Comparison of ENCODE assay signal across 24 cellular contexts in genomic region chr11:71190551-71190950, GRCh38.
"Had no signal": no experiment of that assay in that cellular context is flagged by ENCODE, and none has a peak within 500 bp of the region (broad histone marks: within the 10 kb centered on the region; RNA-seq: fewer than 3 reads in every experiment).

No MANE protein-coding gene starts in this region.

- DNase-seq: cortex of kidney; effector memory CD8-positive, alpha-beta T cell; erythroblast; esophagus squamous epithelium; heart left ventricle; mesenchymal stem cell; mucosa of descending colon; naive B cell; nephron progenitor cell; nucleus accumbens; retina; stimulated activated CD4-positive, alpha-beta T cell treated with anti-CD3 and anti-CD28 coated beads, Interleukin-4, amount 100 ng/mL, for 4 hours; stimulated activated naive CD8-positive, alpha-beta T cell treated with anti-CD3 and anti-CD28 coated beads, Interleukin-15, Interleukin-2, amounts not matched to agents 100 U/mL and 50 U/mL, for 24 hours; substantia nigra; testis had no signal

- H3K27ac ChIP-seq: esophagus squamous epithelium, heart left ventricle, hepatocyte, ovary, right lobe of liver, testis, tibial artery had no signal

- H3K36me3 Mint-ChIP-seq: mesothelial cell of epicardium; naive B cell; stimulated activated memory B cell treated with anti-CD40 and anti-IgM and Interleukin-4, amounts not matched to agents 10 μg/mL and 1 μg/mL and 100 μg/mL, for 72 hours; type B pancreatic cell had no signal

- H3K4me3 ChIP-seq: esophagus squamous epithelium, heart left ventricle, hepatocyte, mucosa of descending colon, ovary, right lobe of liver, testis, tibial artery had no signal

- H3K9me3 ChIP-seq: esophagus squamous epithelium, heart left ventricle, mucosa of descending colon, ovary, right lobe of liver, testis, tibial artery had no signal

- H3K4me3 Mint-ChIP-seq: central memory CD8-positive, alpha-beta T cell; effector memory CD8-positive, alpha-beta T cell; mesothelial cell of epicardium; naive B cell; nephron progenitor cell; stimulated activated memory B cell treated with anti-CD40 and anti-IgM and Interleukin-4, amounts not matched to agents 10 μg/mL and 1 μg/mL and 100 μg/mL, for 72 hours; type B pancreatic cell had no signal

- H3K36me3 ChIP-seq: esophagus squamous epithelium, heart left ventricle, ovary, right lobe of liver, tibial artery had no signal

- H3K27me3 ChIP-seq: hepatocyte, ovary, right lobe of liver, testis had no signal

- H3K4me1 ChIP-seq: esophagus squamous epithelium, heart left ventricle, testis, tibial artery had no signal

- H3K27me3 Mint-ChIP-seq: type B pancreatic cell had no signal

- H3K9me3 Mint-ChIP-seq: central memory CD8-positive, alpha-beta T cell; effector memory CD8-positive, alpha-beta T cell; mesothelial cell of epicardium; naive B cell; stimulated activated memory B cell treated with anti-CD40 and anti-IgM and Interleukin-4, amounts not matched to agents 10 μg/mL and 1 μg/mL and 100 μg/mL, for 72 hours; type B pancreatic cell had no signal

- H3K27ac Mint-ChIP-seq: effector memory CD8-positive, alpha-beta T cell; mesothelial cell of epicardium; naive B cell; nephron progenitor cell; stimulated activated memory B cell treated with anti-CD40 and anti-IgM and Interleukin-4, amounts not matched to agents 10 μg/mL and 1 μg/mL and 100 μg/mL, for 72 hours; type B pancreatic cell had no signal

- H3K4me1 Mint-ChIP-seq: central memory CD8-positive, alpha-beta T cell; naive B cell; stimulated activated memory B cell treated with anti-CD40 and anti-IgM and Interleukin-4, amounts not matched to agents 10 μg/mL and 1 μg/mL and 100 μg/mL, for 72 hours had no signal

- ATAC-seq: effector memory CD8-positive, alpha-beta T cell; heart left ventricle; left lobe of liver; mucosa of descending colon; right lobe of liver; stimulated activated memory B cell treated with anti-CD40 and anti-IgM and Interleukin-4, amounts not matched to agents 10 μg/mL and 1 μg/mL and 100 μg/mL, for 72 hours; stimulated activated naive CD8-positive, alpha-beta T cell treated with anti-CD3 and anti-CD28 coated beads, Interleukin-15, Interleukin-2, amounts not matched to agents 100 U/mL and 50 U/mL, for 24 hours had no signal
